1 cellular context compared by ENCODE assay signal in genomic region chrX:18833071-18833731, GRCh38.
TF ChIP-seq lines count a peak whose summit lies in the region.

No MANE protein-coding gene starts in this region.

TF ChIP-seq in H1, 55 proteins besides CTCF, POLR2A, EP300 and RAD21 (continued from another document):
- TF ChIP-seq CHD7 (IDR thresholded peaks at IDR 0.05; ENCODE audit: insufficient replicate concordance, low read length) (no peak), CEBPB (IDR thresholded peaks at IDR 0.05; ENCODE audit: low read depth, low read length) (no peak), SIRT6 (IDR thresholded peaks at IDR 0.05; ENCODE audit: low read length) (no peak), SAP30 (IDR thresholded peaks at IDR 0.05; ENCODE audit: insufficient read depth, insufficient replicate concordance, low read length) (no peak), RFX5 (IDR thresholded peaks at IDR 0.05; ENCODE audit: borderline replicate concordance, low read depth, low read length) (no peak), CHD1 (IDR thresholded peaks at IDR 0.05; ENCODE audit: low read depth, low read length) (no peak), BCL11A (IDR thresholded peaks at IDR 0.05; ENCODE audit: low read depth in 2 of 2, low read length in 2 of 2) (no peak)
